20 cellular contexts compared by ENCODE assay signal in the genomic region with DNA sequence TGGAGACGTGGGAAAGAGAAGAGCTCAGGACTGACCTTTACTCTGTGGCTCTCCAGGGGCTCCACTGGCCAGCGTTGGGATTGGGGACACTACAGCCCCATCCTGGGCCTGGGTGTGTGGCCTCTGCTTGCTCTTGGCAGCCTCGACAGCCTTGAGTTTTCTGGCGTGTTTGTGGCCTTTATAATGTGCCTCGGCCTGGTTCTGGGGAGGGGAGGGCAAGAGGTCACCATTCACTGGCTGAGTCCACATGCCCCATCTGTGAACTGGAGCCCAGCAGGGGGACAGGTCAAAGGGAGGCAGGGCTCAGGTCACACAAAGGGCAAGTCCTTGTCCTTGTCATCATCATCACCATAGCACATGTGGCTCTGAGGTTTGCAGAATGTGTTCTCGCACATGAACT. TPM values are rescaled to one million over a fixed set of nuclear protein-coding genes. Genes with fewer than 3 reads are reported as not detected.
DNase-seq lines count a peak whose midpoint lies in the region; ATAC-seq and TF ChIP-seq lines count a peak whose summit lies in the region.
"Had no signal": no experiment of that assay in that cellular context is flagged by ENCODE, and none has a peak within 500 bp of the region (broad histone marks: within the 10 kb centered on the region; RNA-seq: fewer than 3 reads in every experiment).

No MANE protein-coding gene starts in this region.

- TF ChIP-seq CTCF in heart left ventricle (IDR thresholded peaks at IDR 0.05) (no peak), osteoblast (IDR thresholded peaks at IDR 0.05; ENCODE audit: extremely low read depth, low read depth, low read length) (no peak)

- H3K27me3 ChIP-seq in heart left ventricle (peaks cover 0 to 9% (median 0%) of the 10 kb centered on the region in 9 donors), osteoblast (ENCODE audit: insufficient read depth, low read length) (no peaks in the 10 kb centered on the region)

- H3K4me2 ChIP-seq in osteoblast (ENCODE audit: insufficient read depth, low read length): no peak overlapping the region
- H3K4me2 ChIP-seq: KMS-11, SK-N-SH had no signal

- H3K79me2 ChIP-seq in osteoblast (ENCODE audit: insufficient read depth, low read length): no peaks in the 10 kb centered on the region

- TF ChIP-seq POLR2A in heart left ventricle (IDR thresholded peaks at IDR 0.05): no peak

- H3K27ac ChIP-seq in heart left ventricle: peak overlapping the region in 1 of 12 donors; percentile 26
- H3K27ac ChIP-seq in osteoblast (ENCODE audit: low read depth, low read length): no peak overlapping the region
- H3K27ac ChIP-seq: KMS-11 had no signal

- H3K4me1 ChIP-seq in heart left ventricle (peaks cover 0 to 5% (median 0%) of the 10 kb centered on the region in 12 donors), osteoblast (ENCODE audit: insufficient read depth, low read length) (no peaks in the 10 kb centered on the region)
- H3K4me1 ChIP-seq: HAP-1 had no signal

- ATAC-seq in heart left ventricle: peak; percentile 50 to 76 (median 66)
- peak; percentile 66 for ATAC-seq in left lobe of liver
- no peak for ATAC-seq in HG03439 (IDR thresholded peaks at IDR 0.05; ENCODE audit: unreplicated experiment)

- H3K9me3 ChIP-seq in heart left ventricle (no peaks in the 10 kb centered on the region), osteoblast (ENCODE audit: low read depth, low read length) (no peaks in the 10 kb centered on the region)
- H3K9me3 ChIP-seq: HAP-1, SK-N-SH had no signal

- H4K20me1 ChIP-seq in osteoblast (ENCODE audit: insufficient read depth, low read length): no peaks in the 10 kb centered on the region

- H3K36me3 ChIP-seq in heart left ventricle: no peaks in the 10 kb centered on the region
- H3K36me3 ChIP-seq in osteoblast (ENCODE audit: insufficient read depth, low read length): no peaks in the 10 kb centered on the region
- H3K36me3 ChIP-seq: HAP-1 had no signal

- intact Hi-C loops in heart left ventricle (cut with DNase I): no loop called here
- intact Hi-C loops in cardiac septum (cut with DNase I): no loop called here

- WGBS in heart left ventricle, 4 donors: 60 to 63% (median 61%) methylated on average over 6 of the region's 6 CpGs

- H2AFZ ChIP-seq in osteoblast (ENCODE audit: low read length): no peak overlapping the region

- no peak overlapping the region for H3K4me3 ChIP-seq in heart left ventricle
- no peak overlapping the region for H3K4me3 ChIP-seq in osteoblast (ENCODE audit: insufficient read depth, low read length)
- H3K4me3 ChIP-seq: HAP-1 had no signal

- DNase-seq in heart left ventricle (peak; percentile 42 to 77 (median 59)), cardiac septum (ENCODE audit: low spot score) (no peak), left lobe of liver (ENCODE audit: low spot score) (no peak), osteoblast (ENCODE audit: insufficient read length, low spot score, missing footprints) (peak; percentile 72), NCI-H1105 treated with DMSO at 0.1 percent for 48 hours (lab: John Stamatoyannopoulos, UW) (no peak), DMS79 (lab: John Stamatoyannopoulos, UW) (no peak)
- DNase-seq: GOT3, HFFc6, IMR-90, MM.1S, NCI-H1417 treated with DMSO at 0.1 percent for 48 hours, NCI-H1694 treated with DMSO at 0.1 percent for 48 hours, NCI-H2081, NCI-H2227 treated with DMSO at 0.1 percent for 48 hours, NCI-H69, SK-N-SH had no signal

RNA-seq across cellular contexts. Expression of gene NKIRAS2, which starts 11.7 kb away (rescaled TPM):
- 10 to 100 TPM; 50.6 to 78.9 (median 52.8) TPM for total RNA-seq in heart left ventricle
- 10 to 100 TPM; 66.7 to 73.0 TPM for polyA plus RNA-seq in heart left ventricle
- total RNA-seq in cardiac septum: 50.7 TPM
- 12.9 TPM for total RNA-seq in left lobe of liver
- 38.0 and 39.1 TPM in 2 replicates for total RNA-seq in osteoblast

RNA-seq across cellular contexts. Expression of gene DNAJC7, which starts 14.3 kb away (rescaled TPM):
- total RNA-seq in heart left ventricle (10 to 100 TPM; 42.5 to 96.5 (median 70.5) TPM), cardiac septum (77.4 TPM), left lobe of liver (33.2 TPM), osteoblast (75.3 and 76.3 TPM in 2 replicates)
- polyA plus RNA-seq in heart left ventricle: 100 to 1,000 TPM in 1 of 2 donors, 10 to 100 TPM in 1; 83.5 to 103 TPM

RNA-seq across cellular contexts. Expression of gene C17orf113, which starts 18.8 kb away (rescaled TPM):
- total RNA-seq in heart left ventricle: 1 to 10 TPM in 2 of 9 donors, under 1 TPM in 7; 0.28 to 1.2 (median 0.72) TPM
- polyA plus RNA-seq in heart left ventricle: under 1 TPM; 0.24 to 0.72 TPM
- 0.43 TPM for total RNA-seq in cardiac septum
- 0.20 TPM for total RNA-seq in left lobe of liver
- total RNA-seq in osteoblast: under 0.01 and 0.29 TPM in 2 replicates
- total RNA-seq: A172 had no signal

Comparison
In these comparisons a context has a peak if more than half of its experiments do, and no peak if none do; other contexts are left out.
1. DNase-seq: peak in heart left ventricle (5 of 5) and osteoblast (single experiment); none in cardiac septum (single experiment), left lobe of liver (single experiment), NCI-H1105 treated with DMSO at 0.1 percent for 48 hours (single experiment) and DMS79 (single experiment).